21 cellular contexts compared by ENCODE assay signal in the genomic region with DNA sequence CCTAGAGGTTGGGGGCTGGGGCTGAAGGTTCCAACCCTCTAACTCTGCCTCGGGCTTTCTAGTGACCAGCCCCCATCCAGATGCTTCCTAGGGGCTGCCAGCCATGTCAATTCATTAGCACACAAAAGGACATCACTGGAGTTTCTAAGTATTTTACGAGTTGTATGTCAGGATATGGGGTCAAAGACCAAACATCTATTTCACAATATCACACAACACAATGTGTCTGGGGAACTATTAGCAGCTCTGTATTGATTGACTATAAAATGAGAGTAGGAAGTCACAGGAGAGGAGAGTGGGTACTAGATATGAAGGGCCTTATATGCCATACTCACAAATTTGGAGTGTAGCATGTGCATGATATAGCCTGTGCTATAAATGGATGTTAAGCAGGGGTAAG. TPM values are rescaled to one million over a fixed set of nuclear protein-coding genes. Genes with fewer than 3 reads are reported as not detected.
"Had no signal": no experiment of that assay in that cellular context is flagged by ENCODE, and none has a peak within 500 bp of the region (broad histone marks: within the 10 kb centered on the region; RNA-seq: fewer than 3 reads in every experiment).

No MANE protein-coding gene starts in this region.

- H3K79me2 ChIP-seq: hepatocyte had no signal

- H3K4me3 Mint-ChIP-seq: effector memory CD8-positive, alpha-beta T cell; naive thymus-derived CD8-positive, alpha-beta T cell; type B pancreatic cell had no signal

- H3K27ac ChIP-seq: hepatocyte, left ventricle myocardium inferior, neutrophil, psoas muscle, right lobe of liver, stomach, uterus had no signal

- H3K27me3 ChIP-seq: hepatocyte, neutrophil, right lobe of liver, stomach, uterus had no signal

- H3K27ac Mint-ChIP-seq: type B pancreatic cell had no signal

- H3K4me2 ChIP-seq: hepatocyte had no signal

- H2AFZ ChIP-seq: hepatocyte had no signal

- DNase-seq: cortex of kidney; effector memory CD8-positive, alpha-beta T cell; foreskin melanocyte; head of caudate nucleus; kidney; left cardiac atrium; left ventricle myocardium inferior; mucosa of descending colon; naive thymus-derived CD8-positive, alpha-beta T cell; psoas muscle; retina; right lobe of liver; stimulated activated naive CD4-positive, alpha-beta T cell; stomach; substantia nigra; uterus had no signal

- H3K4me1 ChIP-seq: left ventricle myocardium inferior, psoas muscle, right lobe of liver, stomach, uterus had no signal

- H3K9me3 Mint-ChIP-seq: type B pancreatic cell had no signal

- ATAC-seq: effector memory CD8-positive, alpha-beta T cell; left cardiac atrium; mucosa of descending colon; naive thymus-derived CD8-positive, alpha-beta T cell had no signal

- FAIRE-seq: kidney had no signal

- H3K9me3 ChIP-seq: left ventricle myocardium inferior, mucosa of descending colon, neutrophil, psoas muscle, right lobe of liver, stomach, uterus had no signal

- H3K36me3 ChIP-seq: right lobe of liver, uterus had no signal

- H3K4me3 ChIP-seq: hepatocyte, left ventricle myocardium inferior, lung, mucosa of descending colon, psoas muscle, right lobe of liver, stomach, uterus had no signal

- H3K27me3 Mint-ChIP-seq: effector memory CD8-positive, alpha-beta T cell; naive thymus-derived CD8-positive, alpha-beta T cell; type B pancreatic cell had no signal

RNA-seq across cellular contexts. Expression of a gene that starts 42.1 kb away (rescaled TPM):
- polyA plus RNA-seq: neural cell had no signal
